In genomic region chr5:34863947-34864346, GRCh38 we compare ENCODE assay signal across 1 cellular context.
TF ChIP-seq lines count a peak whose summit lies in the region.

No MANE protein-coding gene starts in this region.

TF ChIP-seq in H1, 55 proteins besides CTCF, POLR2A, EP300 and RAD21:
- TF ChIP-seq FOSL1 (IDR thresholded peaks at IDR 0.05; ENCODE audit: insufficient read depth, low read depth, low read length) (no peak), POU5F1 (IDR thresholded peaks at IDR 0.05; ENCODE audit: low read depth, low read length) (peak; percentile 82), ATF3 (IDR thresholded peaks at IDR 0.05; ENCODE audit: insufficient read depth, low read depth, low read length) (no peak)
